In the genomic region with DNA sequence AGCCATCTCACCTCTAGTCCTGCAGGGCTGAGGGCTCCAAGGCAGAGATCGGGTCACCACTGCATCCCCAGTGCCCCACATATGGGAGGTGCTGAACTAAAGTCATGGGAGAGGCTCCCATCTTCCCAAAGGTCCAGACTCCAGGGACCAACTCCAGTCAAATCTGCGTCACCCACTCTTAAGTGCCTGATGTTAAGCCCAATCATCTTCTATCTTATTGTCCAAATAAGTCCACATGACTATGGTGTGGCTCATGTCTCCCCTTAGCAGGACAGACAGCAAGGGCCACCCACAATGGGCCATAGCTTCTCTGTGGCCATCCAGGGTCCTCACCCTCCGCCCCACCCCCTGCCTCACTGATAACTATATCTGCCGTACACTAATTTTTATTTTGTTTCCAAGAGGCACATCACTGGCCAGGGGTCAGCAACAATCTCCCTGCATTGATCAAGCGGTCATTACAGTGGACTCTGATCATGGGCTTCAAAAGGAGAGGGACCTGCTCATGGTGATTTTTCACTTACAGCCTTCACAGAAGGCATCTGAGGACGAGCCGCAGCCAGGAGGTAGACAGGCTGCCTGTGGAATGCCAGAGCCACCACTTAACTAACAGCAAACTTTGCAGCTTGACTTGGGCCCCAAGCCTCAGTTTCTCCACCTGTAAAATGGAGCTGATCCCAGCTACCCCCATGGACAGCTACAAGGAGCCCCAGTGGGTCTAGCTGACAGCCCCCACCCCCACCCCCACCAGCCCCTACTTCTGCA, we compare ENCODE assay signal across 1 cellular context.
TF ChIP-seq lines count a peak whose summit lies in the region.

No MANE protein-coding gene starts in this region.

TF ChIP-seq in HEK293T, 16 proteins besides CTCF, POLR2A, EP300 and RAD21 (continued from another document):
- no peak for TF ChIP-seq ELF4 (IDR thresholded peaks at IDR 0.05)
- TF ChIP-seq L3MBTL2 (conservative IDR thresholded peaks at IDR 0.05): no peak
- no peak for TF ChIP-seq SUZ12 (IDR thresholded peaks at IDR 0.05)
- TF ChIP-seq CTBP1 (IDR thresholded peaks at IDR 0.05; ENCODE audit: borderline replicate concordance): no peak
- TF ChIP-seq BHLHE40 (IDR thresholded peaks at IDR 0.05; ENCODE audit: borderline replicate concordance): no peak
- TF ChIP-seq FOXM1 (IDR thresholded peaks at IDR 0.05; ENCODE audit: borderline replicate concordance): no peak
- TF ChIP-seq FOXA1 (IDR thresholded peaks at IDR 0.05): no peak
- no peak for TF ChIP-seq TARDBP (IDR thresholded peaks at IDR 0.05)
- TF ChIP-seq NFRKB (IDR thresholded peaks at IDR 0.05): no peak
- TF ChIP-seq ARNT (IDR thresholded peaks at IDR 0.05): no peak
